Comparison of ENCODE assay signal across 29 cellular contexts in genomic region chr14:100432652-100433427, GRCh38. TPM values are rescaled to one million over a fixed set of nuclear protein-coding genes. Genes with fewer than 3 reads are reported as not detected.
DNase-seq lines count a peak whose midpoint lies in the region; ATAC-seq, FAIRE-seq and TF ChIP-seq lines count a peak whose summit lies in the region.
"Had no signal": no experiment of that assay in that cellular context is flagged by ENCODE, and none has a peak within 500 bp of the region (broad histone marks: within the 10 kb centered on the region; RNA-seq: fewer than 3 reads in every experiment).

No MANE protein-coding gene starts in this region.

- no peak for TF ChIP-seq POLR2A in A549 (IDR thresholded peaks at IDR 0.05; ENCODE audit: low read length)

- H3K4me2 ChIP-seq in A549, result no peak overlapping the region
- H3K4me2 ChIP-seq: PC-9 had no signal

- H3K4me1 ChIP-seq in A549, result peaks cover 24% of the 10 kb centered on the region
- H3K4me1 ChIP-seq: Caco-2 had no signal

- no peaks in the 10 kb centered on the region for H3K9me3 ChIP-seq in A549
- H3K9me3 ChIP-seq: BLaER1 treated with 17β-estradiol and CSF1 and Interleukin-3, amounts not matched to agents 10 nM and 100 nM; Caco-2; HAP-1 had no signal

- H3K4me3 ChIP-seq in A549, result no peak overlapping the region
- H3K4me3 ChIP-seq: BLaER1 treated with 17β-estradiol and CSF1 and Interleukin-3, amounts not matched to agents 10 nM and 100 nM; HAP-1; PC-9 had no signal

- DNase-seq in A549 (ENCODE audit: low read depth in 1 of 2, low spot score in 1 of 2) (no peak), SK-MEL-5 (ENCODE audit: low read depth, low spot score) (peak; percentile 99), left lobe of liver (ENCODE audit: low spot score) (no peak), DMS79 treated with DMSO at 0.1 percent for 48 hours (lab: John Stamatoyannopoulos, UW) (no peak), osteocyte (ENCODE audit: extremely low spot score, unreplicated experiment) (no peak)
- no peak for DNase-seq in stimulated activated CD4-positive, alpha-beta T cell treated with anti-CD3 and anti-CD28 coated beads, Interleukin-4, amount 100 ng/mL, for 24 hours
- DNase-seq: AML-193; Caco-2; CD8-positive, alpha-beta T cell; GDM1; GOT3; Kasumi-1; NCI-H1092 treated with DMSO at 0.1 percent for 48 hours; NCI-H1436 treated with DMSO at 0.1 percent for 48 hours; NCI-H2029; NCI-H446; NCI-H524 treated with DMSO at 0.1 percent for 48 hours; NCI-H82; NK-92 treated with Interleukin-12 subunit alpha and Interleukin-12 subunit beta, amount 100 ng/mL, for 24 hours; PC-9; SHP77; T-helper 1 cell had no signal

- no peak overlapping the region for H3K4me3 Mint-ChIP-seq in osteocyte (ENCODE audit: unreplicated experiment)
- H3K4me3 Mint-ChIP-seq: CD8-positive, alpha-beta T cell had no signal

- CTCF ChIA-PET in A549 (lab: Yijun Ruan, JAX), result interaction anchor here (1.6 to 10.8 kb wide), 3 partner anchors 7 to 230 kb away, joined by 5 to 109 read pairs (median 61); no protein-coding TSS in a partner anchor

- FAIRE-seq in A549 (lab: Jason Lieb, UNC) (peak; percentile 46), G401.6 (lab: Jason Lieb, UNC) (peak; percentile 19)
- FAIRE-seq: A204.1, GM12891 had no signal

- ATAC-seq in A549, result no peak
- peak; percentile 23 for ATAC-seq in left lobe of liver
- ATAC-seq in HG02759 (IDR thresholded peaks at IDR 0.05; ENCODE audit: unreplicated experiment), result no peak
- ATAC-seq: CD8-positive, alpha-beta T cell had no signal

- in situ Hi-C loops in SK-MEL-5 (cut with HindIII; ENCODE audit: low pct_unique_long_range_greater_than_20kb, low sequenced_read_pairs), result no loop called here

- POLR2A ChIA-PET in A549 (lab: Yijun Ruan, JAX), result no interaction called here

- no peaks in the 10 kb centered on the region for H3K9me3 Mint-ChIP-seq in osteocyte (ENCODE audit: unreplicated experiment)
- H3K9me3 Mint-ChIP-seq: CD8-positive, alpha-beta T cell had no signal

- peaks cover 43% of the 10 kb centered on the region for H3K4me1 Mint-ChIP-seq in osteocyte (ENCODE audit: unreplicated experiment)

- no peak overlapping the region for H3K27ac ChIP-seq in A549
- H3K27ac ChIP-seq: PC-9, RWPE1 had no signal

- peaks cover 3% of the 10 kb centered on the region for H3K36me3 Mint-ChIP-seq in osteocyte (ENCODE audit: unreplicated experiment)

- no peak for TF ChIP-seq EP300 in A549 (IDR thresholded peaks at IDR 0.05)

- TF ChIP-seq CTCF in A549 (IDR thresholded peaks at IDR 0.05) (no peak), osteocyte (IDR thresholded peaks at IDR 0.05) (no peak)

- no peak overlapping the region for H3K27ac Mint-ChIP-seq in osteocyte (ENCODE audit: unreplicated experiment)
- H3K27ac Mint-ChIP-seq: CD8-positive, alpha-beta T cell had no signal

- H3K27me3 Mint-ChIP-seq in osteocyte (ENCODE audit: unreplicated experiment), result no peaks in the 10 kb centered on the region

- no peak for TF ChIP-seq RAD21 in A549 (conservative IDR thresholded peaks at IDR 0.05 in 1 of 2, IDR thresholded peaks at IDR 0.05 in 1 of 2)

- 93% methylated on average over 5 of the region's 5 CpGs for WGBS in A549 (ENCODE audit: missing lambda C conversion rate)

TF ChIP-seq in A549, 52 proteins besides CTCF, POLR2A, EP300 and RAD21:
- TF ChIP-seq REST (IDR thresholded peaks at IDR 0.05) (no peak), MAZ (IDR thresholded peaks at IDR 0.05; ENCODE audit: borderline replicate concordance, low read depth, low read length) (no peak), ZSCAN20 (CRISPR knock-in tag; IDR thresholded peaks at IDR 0.05) (no peak), HMGXB4 (CRISPR knock-in tag; IDR thresholded peaks at IDR 0.05; ENCODE audit: borderline replicate concordance) (no peak), ZNF302 (CRISPR knock-in tag; IDR thresholded peaks at IDR 0.05) (no peak), POLR2AphosphoS2 (conservative IDR thresholded peaks at IDR 0.05; ENCODE audit: low read length) (no peak), SREBF2 (IDR thresholded peaks at IDR 0.05) (no peak)

RNA-seq across cellular contexts. Expression of gene WDR25, which starts 56.6 kb away (rescaled TPM):
- polyA plus RNA-seq in A549 (2011; rRNA removed) (7.8 and 8.9 TPM in 2 replicates), A549 (2017; fragmentation: RNase III; extraction: RNeasy Plus Mini Kit Qiagen cat#74134 plus additional on column Dnase treatment) (6.2 to 7.0 TPM (median 6.8 TPM) in 3 replicates)
- polyA plus RNA-seq in A549 (2012; cell fraction: cytosol; rRNA removed), result 8.0 and 9.7 TPM in 2 replicates
- polyA plus RNA-seq in A549 (2012; cell fraction: nucleus; rRNA removed), result 13.9 and 17.7 TPM in 2 replicates
- 10.3 and 11.0 TPM in 2 replicates for polyA minus RNA-seq in A549 (2011; rRNA and poly(A)+ RNA removed)
- total RNA-seq in SK-MEL-5 (2014; rRNA removed; shearing (Covaris generic)), result 46.8 and 58.8 TPM in 2 replicates
- polyA plus RNA-seq in SK-MEL-5 (2015; cell fraction: cytosol; rRNA removed), result 36.1 and 47.5 TPM in 2 replicates
- 13.8 and 19.3 TPM in 2 replicates for polyA plus RNA-seq in SK-MEL-5 (2015; cell fraction: nucleus; rRNA removed)
- total RNA-seq in left lobe of liver (5.0 TPM), osteocyte (15.5 and 20.0 TPM in 2 replicates)
